Comparison of ENCODE assay signal across 16 cellular contexts in the genomic region with DNA sequence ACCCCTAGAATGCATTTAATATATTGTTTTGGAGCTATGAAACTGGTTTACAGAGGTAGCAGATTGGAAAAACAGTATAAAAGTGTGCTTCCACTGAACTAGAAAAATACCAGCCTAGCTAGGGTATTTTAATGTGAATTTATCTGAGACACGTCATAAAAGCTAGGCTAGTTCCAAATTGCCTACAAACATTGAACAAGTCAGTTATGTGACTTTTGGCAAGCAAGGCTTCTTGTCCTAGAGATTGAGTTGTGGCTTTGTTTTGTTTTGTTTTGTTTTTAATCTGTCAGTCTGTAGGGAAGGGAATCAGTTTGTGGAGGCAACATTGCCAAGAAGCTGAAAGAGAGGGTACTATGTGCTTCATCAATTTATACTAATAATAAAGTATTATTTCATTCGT. TPM values are rescaled to one million over a fixed set of nuclear protein-coding genes. Genes with fewer than 3 reads are reported as not detected.
DNase-seq lines count a peak whose midpoint lies in the region; ATAC-seq and TF ChIP-seq lines count a peak whose summit lies in the region.
"Had no signal": no experiment of that assay in that cellular context is flagged by ENCODE, and none has a peak within 500 bp of the region (broad histone marks: within the 10 kb centered on the region; RNA-seq: fewer than 3 reads in every experiment).

No MANE protein-coding gene starts in this region.

- no peaks in the 10 kb centered on the region for H3K9me2 ChIP-seq in PC-3 (replicated peaks; ENCODE audit: low read length)

- no TSS peak for BruUV-seq in PC-3 (replicated peaks; lab: Mats Ljungman, UMichigan)

- no peaks in the 10 kb centered on the region for H3K36me3 ChIP-seq in HEK293 (ENCODE audit: control insufficient read depth in 2 of 2, insufficient read depth in 1 of 2, low read length in 2 of 2)
- no peaks in the 10 kb centered on the region for H3K36me3 ChIP-seq in PC-3 (ENCODE audit: low read depth, low read length)
- no peaks in the 10 kb centered on the region for H3K36me3 ChIP-seq in sigmoid colon

- H4K20me1 ChIP-seq in PC-3 (ENCODE audit: low read length), result peaks cover 16% of the 10 kb centered on the region

- H3K9me3 ChIP-seq in HEK293 (ENCODE audit: control insufficient read depth, insufficient read depth, low read depth, low read length) (no peaks in the 10 kb centered on the region), PC-3 (ENCODE audit: low read length) (no peaks in the 10 kb centered on the region), sigmoid colon (no peaks in the 10 kb centered on the region)

- H3K27ac ChIP-seq in HEK293 (ENCODE audit: extremely low read depth, low read depth, low read length) (no peak overlapping the region), caudate nucleus (ENCODE audit: low read depth, low read length) (peak overlapping the region; percentile 67), PC-3 (ENCODE audit: low read length) (no peak overlapping the region), sigmoid colon (no peak overlapping the region)

- H2AFZ ChIP-seq in PC-3 (ENCODE audit: low read length), result no peak overlapping the region

- no peak overlapping the region for H3K4me3 ChIP-seq in HEK293 (ENCODE audit: low read depth, low read length)
- no peak overlapping the region for H3K4me3 ChIP-seq in PC-3 (ENCODE audit: low read length)
- H3K4me3 ChIP-seq in sigmoid colon, result no peak overlapping the region

- peak overlapping the region; percentile 34 for H3K27ac Mint-ChIP-seq in stimulated activated effector memory CD8-positive, alpha-beta T cell treated with anti-CD3 and anti-CD28 coated beads, Interleukin-12 subunit alpha, Interleukin-12 subunit beta, amount 100 ng/mL, for 72 hours

- peaks cover 6% of the 10 kb centered on the region for H3K4me1 Mint-ChIP-seq in stimulated activated effector memory CD8-positive, alpha-beta T cell treated with anti-CD3 and anti-CD28 coated beads, Interleukin-12 subunit alpha, Interleukin-12 subunit beta, amount 100 ng/mL, for 72 hours

- no peak overlapping the region for H3K4me2 ChIP-seq in PC-3 (ENCODE audit: low read length)

- H3K79me2 ChIP-seq in PC-3 (ENCODE audit: low read length), result peaks cover 83% of the 10 kb centered on the region

- peaks cover 2% of the 10 kb centered on the region for H3K36me3 Mint-ChIP-seq in stimulated activated effector memory CD8-positive, alpha-beta T cell treated with anti-CD3 and anti-CD28 coated beads, Interleukin-12 subunit alpha, Interleukin-12 subunit beta, amount 100 ng/mL, for 72 hours

- ATAC-seq in stimulated activated effector memory CD8-positive, alpha-beta T cell treated with anti-CD3 and anti-CD28 coated beads, Interleukin-12 subunit alpha, Interleukin-12 subunit beta, amount 100 ng/mL, for 72 hours, result no peak
- ATAC-seq in PC-3 (no peak), HG02970 (IDR thresholded peaks at IDR 0.05; ENCODE audit: low FRiP score, unreplicated experiment) (no peak)

- no peaks in the 10 kb centered on the region for H3K9me3 Mint-ChIP-seq in stimulated activated effector memory CD8-positive, alpha-beta T cell treated with anti-CD3 and anti-CD28 coated beads, Interleukin-12 subunit alpha, Interleukin-12 subunit beta, amount 100 ng/mL, for 72 hours
- H3K9me3 Mint-ChIP-seq: CD4-positive, CD25-positive, alpha-beta regulatory T cell had no signal

- H3F3A ChIP-seq in PC-3 (ENCODE audit: low read length, unreplicated experiment), result no peaks in the 10 kb centered on the region

- TF ChIP-seq EP300 in sigmoid colon (IDR thresholded peaks at IDR 0.05), result no peak

- DNase-seq in caudate nucleus (lab: John Stamatoyannopoulos, UW) (no peak), medulla oblongata (ENCODE audit: extremely low spot score) (peak; percentile 45), PC-3 (no peak), sigmoid colon (no peak), head of caudate nucleus (no peak)
- no peak for DNase-seq in stimulated activated effector memory CD8-positive, alpha-beta T cell treated with anti-CD3 and anti-CD28 coated beads, Interleukin-12 subunit alpha, Interleukin-12 subunit beta, amount 100 ng/mL, for 72 hours (ENCODE audit: low spot score in 2 of 2)
- DNase-seq: CD4-positive, CD25-positive, alpha-beta regulatory T cell; DMS53; KG1; NCI-H1092; NCI-H187; NCI-H446 treated with DMSO at 0.1 percent for 48 hours; NCI-H748 treated with DMSO at 0.1 percent for 48 hours; SHP77 treated with DMSO at 0.1 percent for 48 hours had no signal

- WGBS in sigmoid colon, 2 donors, result 46 to 70% methylated on average over 2 of the region's 2 CpGs

- H3K27me3 ChIP-seq in PC-3 (ENCODE audit: low read length) (no peaks in the 10 kb centered on the region), sigmoid colon (no peaks in the 10 kb centered on the region)

- H3K4me1 ChIP-seq in HEK293 (ENCODE audit: control insufficient read depth, insufficient read depth, low read length), result peaks cover 2% of the 10 kb centered on the region; the same call in 1 of the 2 replicates
- H3K4me1 ChIP-seq in PC-3 (ENCODE audit: insufficient read depth, low read length), result no peaks in the 10 kb centered on the region
- peaks cover 0 to 21% (median 14%) of the 10 kb centered on the region in 4 donors for H3K4me1 ChIP-seq in sigmoid colon

- CTCF ChIA-PET in HEK293 (lab: Yijun Ruan, JAX), result interaction anchor here (1.3 kb wide), 1 partner anchor 33 kb away, joined by 4 read pairs; no protein-coding TSS in a partner anchor
- CTCF ChIA-PET in PC-3 (lab: Charles Lee), result no interaction called here

- TF ChIP-seq CTCF in HEK293 (tag by site-specific recombination; IDR thresholded peaks at IDR 0.05) (no peak), PC-3 (conservative IDR thresholded peaks at IDR 0.05; ENCODE audit: low read depth, low read length) (no peak), sigmoid colon (IDR thresholded peaks at IDR 0.05) (no peak)

- intact Hi-C loops in PC-3 (cut with micrococcal nuclease) (no loop called here), sigmoid colon (cut with DNase I) (no loop called here), head of caudate nucleus (cut with DNase I) (no loop called here)

- H3K9ac ChIP-seq in PC-3 (ENCODE audit: low read length), result no peak overlapping the region

- TF ChIP-seq POLR2A in sigmoid colon (IDR thresholded peaks at IDR 0.05), result no peak

- POLR2A ChIA-PET in HEK293 (lab: Yijun Ruan, JAX), result no interaction called here
- POLR2A ChIA-PET in PC-3 (lab: Charles Lee; ENCODE audit: unreplicated experiment), result no interaction called here

- H3K4me3 Mint-ChIP-seq in stimulated activated effector memory CD8-positive, alpha-beta T cell treated with anti-CD3 and anti-CD28 coated beads, Interleukin-12 subunit alpha, Interleukin-12 subunit beta, amount 100 ng/mL, for 72 hours, result no peak overlapping the region
- H3K4me3 Mint-ChIP-seq: CD4-positive, CD25-positive, alpha-beta regulatory T cell had no signal

TF ChIP-seq in HEK293, 187 proteins besides CTCF, POLR2A, EP300 and RAD21:
- TF ChIP-seq ZNF677 (tag by site-specific recombination; IDR thresholded peaks at IDR 0.05) (no peak), ZNF626 (tag by site-specific recombination; IDR thresholded peaks at IDR 0.05) (no peak), ZNF501 (tag by site-specific recombination; IDR thresholded peaks at IDR 0.05) (no peak), ZNF777 (tag by site-specific recombination; IDR thresholded peaks at IDR 0.05; ENCODE audit: borderline replicate concordance) (no peak), ZNF76 (tag by site-specific recombination; IDR thresholded peaks at IDR 0.05; ENCODE audit: borderline replicate concordance, low read depth) (no peak)
- TF ChIP-seq, protein P1, sequence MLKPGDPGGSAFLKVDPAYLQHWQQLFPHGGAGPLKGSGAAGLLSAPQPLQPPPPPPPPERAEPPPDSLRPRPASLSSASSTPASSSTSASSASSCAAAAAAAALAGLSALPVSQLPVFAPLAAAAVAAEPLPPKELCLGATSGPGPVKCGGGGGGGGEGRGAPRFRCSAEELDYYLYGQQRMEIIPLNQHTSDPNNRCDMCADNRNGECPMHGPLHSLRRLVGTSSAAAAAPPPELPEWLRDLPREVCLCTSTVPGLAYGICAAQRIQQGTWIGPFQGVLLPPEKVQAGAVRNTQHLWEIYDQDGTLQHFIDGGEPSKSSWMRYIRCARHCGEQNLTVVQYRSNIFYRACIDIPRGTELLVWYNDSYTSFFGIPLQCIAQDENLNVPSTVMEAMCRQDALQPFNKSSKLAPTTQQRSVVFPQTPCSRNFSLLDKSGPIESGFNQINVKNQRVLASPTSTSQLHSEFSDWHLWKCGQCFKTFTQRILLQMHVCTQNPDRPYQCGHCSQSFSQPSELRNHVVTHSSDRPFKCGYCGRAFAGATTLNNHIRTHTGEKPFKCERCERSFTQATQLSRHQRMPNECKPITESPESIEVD (tag by site-specific recombination; IDR thresholded peaks at IDR 0.05), result peak; percentile 59

RNA-seq across cellular contexts. Expression of a gene that starts 24.2 kb away (rescaled TPM):
- total RNA-seq in PC-3 (2014; rRNA removed) (100 and 133 TPM in 2 replicates), sigmoid colon (100 to 1,000 TPM in 1 of 4 donors, 10 to 100 TPM in 3; 61.1 to 105 (median 93.9) TPM)
- polyA plus RNA-seq in sigmoid colon, result 10 to 100 TPM; 24.6 to 91.3 (median 25.2) TPM

RNA-seq across cellular contexts. Expression of a gene that starts 34.4 kb away (rescaled TPM):
- total RNA-seq in PC-3 (2014; rRNA removed) (47.2 and 51.0 TPM in 2 replicates), sigmoid colon (100 to 1,000 TPM in 3 of 4 donors, 10 to 100 TPM in 1; 97.8 to 115 (median 102) TPM)
- polyA plus RNA-seq in sigmoid colon, result 10 to 100 TPM in 1 of 3 donors, 1 to 10 TPM in 2; 8.4 to 16.3 (median 8.8) TPM
